ENCODE assay signal across 8 cellular contexts in the genomic region with DNA sequence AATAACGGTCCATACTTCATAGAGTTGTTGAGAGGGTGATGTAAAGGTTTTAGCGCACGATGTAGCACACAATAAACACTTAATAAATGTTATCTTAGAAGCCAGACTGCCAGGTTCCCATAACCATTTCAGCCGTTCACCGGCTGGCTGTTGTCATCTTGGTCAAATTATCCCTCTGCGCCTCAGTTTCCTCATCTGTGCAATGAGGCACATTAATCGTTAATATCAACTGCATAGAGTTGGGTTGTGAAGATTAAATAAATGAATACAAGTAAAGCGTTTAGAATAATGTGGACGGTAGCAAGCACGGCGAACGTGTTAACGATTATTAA. TPM values are rescaled to one million over a fixed set of nuclear protein-coding genes. Genes with fewer than 3 reads are reported as not detected.
A peak's percentile ranks its signal among the peaks of the same experiment; 100 is the strongest.
DNase-seq lines count a peak whose midpoint lies in the region; ATAC-seq and TF ChIP-seq lines count a peak whose summit lies in the region.

No MANE protein-coding gene starts in this region.

- peak overlapping the region; percentile 79 to 88 for H3K27ac Mint-ChIP-seq in natural killer cell

- ATAC-seq in natural killer cell (no peak), HG02642 (IDR thresholded peaks at IDR 0.05; ENCODE audit: poor library complexity, unreplicated experiment) (no peak), GM18517 (IDR thresholded peaks at IDR 0.05; ENCODE audit: unreplicated experiment) (no peak), GM21717 (IDR thresholded peaks at IDR 0.05; ENCODE audit: unreplicated experiment) (no peak)

- peaks cover 48 to 53% of the 10 kb centered on the region in 2 donors for H3K4me1 Mint-ChIP-seq in natural killer cell

- H3K4me1 ChIP-seq in KMS-11 (ENCODE audit: low read depth, poor library complexity, severe bottlenecking) (peaks cover 40% of the 10 kb centered on the region), colonic mucosa (peaks cover 19% of the 10 kb centered on the region)

- H3K4me3 Mint-ChIP-seq in natural killer cell = peak overlapping the region; percentile 94

- no peaks in the 10 kb centered on the region for H3K27me3 Mint-ChIP-seq in natural killer cell (ENCODE audit: low read depth in 2 of 2)

- no peaks in the 10 kb centered on the region for H4K20me1 ChIP-seq in KMS-11 (ENCODE audit: insufficient read depth)

- H3K27me3 ChIP-seq in KMS-11 (ENCODE audit: insufficient read depth, low read depth) (no peaks in the 10 kb centered on the region), colonic mucosa (no peaks in the 10 kb centered on the region)

- peak overlapping the region; percentile 68 for H3K4me2 ChIP-seq in KMS-11

- H3K9me3 Mint-ChIP-seq in natural killer cell = no peaks in the 10 kb centered on the region

- peak overlapping the region; percentile 71 for H2AFZ ChIP-seq in KMS-11 (ENCODE audit: low read depth)

- DNase-seq in AG09309 (ENCODE audit: low read depth) (no peak), colonic mucosa (no peak), natural killer cell (no peak), NCI-H2029 (lab: John Stamatoyannopoulos, UW) (no peak)

- H3K79me2 ChIP-seq in KMS-11 (ENCODE audit: insufficient read depth, low read depth) = peaks cover 43% of the 10 kb centered on the region

- H3K4me3 ChIP-seq in AG09309 (ENCODE audit: control insufficient read depth, low read depth, low read length) (peak overlapping the region; percentile 99), KMS-11 (IDR thresholded peaks at IDR 0.05; ENCODE audit: insufficient read depth, low read depth, low read length) (no peak overlapping the region), colonic mucosa (peak overlapping the region; percentile 94)

- peak overlapping the region; percentile 75; the same call in 1 of the 2 replicates for H3K9ac ChIP-seq in KMS-11
- peak overlapping the region; percentile 38 to 98 for H3K9ac ChIP-seq in colonic mucosa (ENCODE audit: low read depth in 2 of 2, low read length in 2 of 2)

- no peaks in the 10 kb centered on the region for H3K36me3 Mint-ChIP-seq in natural killer cell

- intact Hi-C loops in colonic mucosa (cut with DNase I) = no loop called here
- intact Hi-C loops in natural killer cell (cut with micrococcal nuclease) = loop anchor here (1.0 to 10.0 kb wide), 2 partner anchors 349 to 1357 kb away; a partner anchor contains a TSS

- H3K27ac ChIP-seq in KMS-11 (peak overlapping the region; percentile 29), colonic mucosa (peak overlapping the region; percentile 74)

- H3K36me3 ChIP-seq in KMS-11 (ENCODE audit: insufficient read depth) (no peaks in the 10 kb centered on the region), colonic mucosa (no peaks in the 10 kb centered on the region)

- TF ChIP-seq CTCF in AG09309 (IDR thresholded peaks at IDR 0.05; ENCODE audit: control insufficient read depth, insufficient read depth, low read depth, low read length, missing control alignments) (no peak), KMS-11 (conservative IDR thresholded peaks at IDR 0.05; ENCODE audit: low read depth, low read length) (no peak), colonic mucosa (IDR thresholded peaks at IDR 0.05) (no peak), natural killer cell (IDR thresholded peaks at IDR 0.05) (no peak)

- H3K9me3 ChIP-seq in colonic mucosa = no peaks in the 10 kb centered on the region

RNA-seq across cellular contexts. Expression of a gene that starts 0.4 kb away (rescaled TPM):
- total RNA-seq in colonic mucosa (100 to 1,000 TPM; 138 to 163 TPM), natural killer cell (100 to 1,000 TPM in 2 of 3 donors, 10 to 100 TPM in 1; 97.1 to 107 (median 101) TPM)
